ENCODE assay signal across 10 cellular contexts in the genomic region with DNA sequence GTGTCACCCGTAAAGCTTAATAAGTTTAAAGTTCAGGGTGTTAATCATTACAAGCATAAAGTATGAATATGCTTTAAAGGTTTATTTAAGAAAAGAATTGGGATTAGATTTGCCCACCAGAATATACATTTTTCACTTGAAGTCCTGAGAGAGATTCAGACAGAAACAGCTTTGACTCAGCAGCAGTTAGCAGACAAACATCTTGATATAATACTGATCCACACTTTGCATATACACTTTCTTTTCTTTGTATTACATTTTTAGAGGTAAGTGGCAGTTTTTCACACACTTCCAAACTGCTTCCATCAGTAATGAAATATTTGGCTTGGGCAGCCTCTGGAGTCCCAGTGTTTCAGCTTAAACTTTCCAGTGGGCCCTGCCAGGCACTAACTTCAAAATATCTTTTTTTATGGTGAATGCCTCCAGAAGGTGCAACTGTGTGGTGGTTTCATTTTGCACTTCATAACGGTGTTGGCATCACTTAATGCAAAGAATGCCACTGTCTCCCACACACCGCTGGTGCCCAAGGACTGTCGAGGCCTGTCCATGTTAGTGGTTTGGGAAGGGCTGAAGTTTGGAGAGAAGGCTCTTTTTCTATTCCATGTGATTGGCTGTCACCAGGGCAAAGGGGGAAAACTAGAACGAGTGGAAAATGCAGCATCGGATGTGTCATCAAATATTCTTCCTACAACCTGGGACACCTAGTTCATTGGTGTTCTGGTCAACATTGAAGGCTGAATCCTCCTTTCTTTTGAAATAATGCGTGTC. TPM values are rescaled to one million over a fixed set of nuclear protein-coding genes. Genes with fewer than 3 reads are reported as not detected.
DNase-seq lines count a peak whose midpoint lies in the region; ATAC-seq and TF ChIP-seq lines count a peak whose summit lies in the region.
"Had no signal": no experiment of that assay in that cellular context is flagged by ENCODE, and none has a peak within 500 bp of the region (broad histone marks: within the 10 kb centered on the region; RNA-seq: fewer than 3 reads in every experiment).

No MANE protein-coding gene starts in this region.

- no peak overlapping the region for H2BK120ac ChIP-seq in trophoblast cell (ENCODE audit: insufficient read depth, low read length, poor library complexity)

- DNase-seq in DND-41, result no peak
- no peak for DNase-seq in trophoblast cell
- DNase-seq in nucleus accumbens (lab: John Stamatoyannopoulos, UW), result no peak
- DNase-seq in 8988T, result no peak
- DNase-seq: activated CD8-positive, alpha-beta memory T cell treated with anti-CD3 and anti-CD28 coated beads for 24 hours; kidney glomerular epithelial cell had no signal

- peaks cover 6% of the 10 kb centered on the region for H3K36me3 ChIP-seq in DND-41 (ENCODE audit: insufficient read depth, low read length)
- H3K36me3 ChIP-seq in trophoblast cell (ENCODE audit: control insufficient read depth in 1 of 2, insufficient read depth in 2 of 2, low read length in 2 of 2), result peaks cover 2 to 3% of the 10 kb centered on the region in 2 experiments

- peak overlapping the region in 3 of 5 experiments; percentile 17 to 55 (median 33) for H3K27ac Mint-ChIP-seq in brain

- no peak overlapping the region for H4K91ac ChIP-seq in trophoblast cell (ENCODE audit: low read depth, low read length)

- no peak overlapping the region for H2AFZ ChIP-seq in DND-41 (ENCODE audit: low read depth, low read length)
- H2AFZ ChIP-seq in trophoblast cell (ENCODE audit: insufficient read depth, low read length, poor library complexity), result no peak overlapping the region

- H3K36me3 Mint-ChIP-seq in brain, result peaks cover 25% of the 10 kb centered on the region

- H3K23ac ChIP-seq in trophoblast cell (ENCODE audit: low read length), result no peak overlapping the region

- no peak overlapping the region for H2AK5ac ChIP-seq in trophoblast cell (ENCODE audit: low read length)

- peak overlapping the region; percentile 19 for H3K4ac ChIP-seq in trophoblast cell (ENCODE audit: low read depth, low read length)

- H3K4me3 ChIP-seq in DND-41 (ENCODE audit: low read depth in 1 of 2, low read length in 2 of 2), result no peak overlapping the region
- H3K4me3 ChIP-seq in trophoblast cell (ENCODE audit: low read depth, low read length), result no peak overlapping the region

- peaks cover 3 to 19% (median 9%) of the 10 kb centered on the region in 5 experiments for H3K9me3 Mint-ChIP-seq in brain

- H3K4me3 Mint-ChIP-seq in brain, result peak overlapping the region in 1 of 5 experiments; percentile 2

- no peak overlapping the region for H3K18ac ChIP-seq in trophoblast cell (ENCODE audit: low read length)

- H3K4me1 ChIP-seq in DND-41 (ENCODE audit: insufficient read depth, low read length), result peaks cover 73% of the 10 kb centered on the region
- H3K4me1 ChIP-seq in trophoblast cell (ENCODE audit: control insufficient read depth in 1 of 2, insufficient read depth in 2 of 2, low read length in 2 of 2), result peaks cover 3 to 4% of the 10 kb centered on the region in 2 experiments

- H3K27me3 ChIP-seq in DND-41 (ENCODE audit: insufficient read depth, low read length, poor library complexity), result no peaks in the 10 kb centered on the region
- no peaks in the 10 kb centered on the region for H3K27me3 ChIP-seq in trophoblast cell (ENCODE audit: insufficient read depth, low read length)

- no peak overlapping the region for H3K14ac ChIP-seq in trophoblast cell (ENCODE audit: low read length)

- H3K4me2 ChIP-seq in DND-41 (ENCODE audit: insufficient read depth, low read length) (no peak overlapping the region), trophoblast cell (ENCODE audit: low read length) (no peak overlapping the region)

- H2BK5ac ChIP-seq in trophoblast cell (ENCODE audit: low read depth, low read length, poor library complexity), result no peak overlapping the region

- ATAC-seq in DND-41 (ENCODE audit: insufficient read depth, low read depth) (0 out of 3 replicates have a peak, but pooled peaks have one; percentile 39), HG02642 (IDR thresholded peaks at IDR 0.05; ENCODE audit: poor library complexity, unreplicated experiment) (peak; percentile 40), GM21367 (IDR thresholded peaks at IDR 0.05; ENCODE audit: unreplicated experiment) (no peak), GM18861 (IDR thresholded peaks at IDR 0.05; ENCODE audit: unreplicated experiment) (no peak)

- H3K9ac ChIP-seq in DND-41 (ENCODE audit: low read depth, low read length), result no peak overlapping the region
- H3K9ac ChIP-seq in trophoblast cell (ENCODE audit: low read length), result no peak overlapping the region

- H3K9me3 ChIP-seq in DND-41 (ENCODE audit: insufficient read depth, low read length, severe bottlenecking), result no peaks in the 10 kb centered on the region
- H3K9me3 ChIP-seq in trophoblast cell (ENCODE audit: insufficient read depth, low read depth, low read length), result no peaks in the 10 kb centered on the region

- H3K4me1 Mint-ChIP-seq in brain, result peaks cover 69% of the 10 kb centered on the region

- peaks cover 19% of the 10 kb centered on the region; the same call in 1 of the 2 replicates for H4K20me1 ChIP-seq in DND-41 (ENCODE audit: insufficient read depth, low read length)

- no peak overlapping the region for H4K12ac ChIP-seq in trophoblast cell (ENCODE audit: low read depth, low read length)

- H3K79me2 ChIP-seq in DND-41 (ENCODE audit: insufficient read depth, low read length) (peaks cover 100% of the 10 kb centered on the region), trophoblast cell (ENCODE audit: control insufficient read depth, insufficient read depth, low read length, poor library complexity) (peaks cover 3% of the 10 kb centered on the region)

- peak overlapping the region; percentile 20 for H3K27ac ChIP-seq in DND-41 (ENCODE audit: low read length)
- H3K27ac ChIP-seq in trophoblast cell (ENCODE audit: low read depth, low read length), result no peak overlapping the region

- H4K8ac ChIP-seq in trophoblast cell (ENCODE audit: low read depth, low read length), result peak overlapping the region; percentile 7

- H3K79me1 ChIP-seq in trophoblast cell (ENCODE audit: low read length), result peaks cover 4% of the 10 kb centered on the region

- TF ChIP-seq CTCF in DND-41 (IDR thresholded peaks at IDR 0.05; ENCODE audit: borderline replicate concordance, extremely low read depth, low read length, poor library complexity, severe bottlenecking), result no peak
- no peak for TF ChIP-seq CTCF in brain (conservative IDR thresholded peaks at IDR 0.05)

- WGBS in trophoblast cell (ENCODE audit: extremely low coverage, insufficient coverage, insufficient read length), result no CpG with 5 or more reads among the region's 7 CpGs

- peaks cover 3% of the 10 kb centered on the region for H3K27me3 Mint-ChIP-seq in brain

- no peak overlapping the region for H2BK12ac ChIP-seq in trophoblast cell (ENCODE audit: low read length)

RNA-seq across cellular contexts. Expression of gene PIK3R1, which starts 53.0 kb away (rescaled TPM):
- 11.9 TPM for polyA plus RNA-seq in brain (ENCODE audit: insufficient read depth, low read depth, low replicate concordance)
- polyA plus RNA-seq in trophoblast cell (2013), result 94.8 and 100 TPM in 2 replicates

Comparison
In these comparisons a context has a peak if more than half of its experiments do, and no peak if none do; other contexts are left out.
1. ATAC-seq: peak in DND-41 (single experiment) and HG02642 (single experiment); none in GM21367 (single experiment) and GM18861 (single experiment).